26 cellular contexts compared by ENCODE assay signal in genomic region chr17:54544239-54544638, GRCh38.
DNase-seq lines count a peak whose midpoint lies in the region; ATAC-seq and TF ChIP-seq lines count a peak whose summit lies in the region.
"Had no signal": no experiment of that assay in that cellular context is flagged by ENCODE, and none has a peak within 500 bp of the region (broad histone marks: within the 10 kb centered on the region; RNA-seq: fewer than 3 reads in every experiment).

No MANE protein-coding gene starts in this region.

- DNase-seq in BE2C (peak; percentile 12), ELF-1 (ENCODE audit: low read depth, low spot score) (peak; percentile 71), WERI-Rb-1 (peak; percentile 70), islet precursor cell (peak; percentile 71), foreskin fibroblast (no peak), DMS153 (lab: John Stamatoyannopoulos, UW) (no peak)
- DNase-seq: activated CD4-positive, alpha-beta T cell treated with anti-CD3 and anti-CD28 coated beads for 1 hour; activated CD8-positive, alpha-beta T cell treated with anti-CD3 and anti-CD28 coated beads, Interleukin-2, amount 10 ng/mL, durations not matched to agents 7 days and 5 days; activated gamma-delta T cell; activated naive CD8-positive, alpha-beta T cell treated with anti-CD3 and anti-CD28 coated beads, Interleukin-2, amount 50 U/mL, for 24 hours; activated T-cell treated with anti-CD3 and anti-CD28 coated beads for 4 hours; CD4-positive, CD25-positive, alpha-beta regulatory T cell; dorsolateral prefrontal cortex; GF-D8; Karpas-422; NCI-H187 treated with DMSO at 0.1 percent for 48 hours; NCI-H748 treated with DMSO at 0.1 percent for 48 hours; PC-3; right lobe of liver; SHP77; stimulated activated CD4-positive, alpha-beta T cell treated with anti-CD3 and anti-CD28 coated beads, Interleukin-12 subunit alpha, Interleukin-12 subunit beta, amount 100 ng/mL, for 4 hours; stimulated activated CD4-positive, alpha-beta T cell treated with anti-CD3 and anti-CD28 coated beads, Interleukin-4, amount 100 ng/mL, for 24 hours; stimulated activated naive CD8-positive, alpha-beta T cell treated with anti-CD3 and anti-CD28 coated beads, Interleukin-15, Interleukin-2, amounts not matched to agents 100 U/mL and 50 U/mL, for 24 hours had no signal

- no peaks in the 10 kb centered on the region for H3K4me1 ChIP-seq in BE2C
- H3K4me1 ChIP-seq: heart left ventricle, parathyroid adenoma, right lobe of liver had no signal

- H3K36me3 ChIP-seq in BE2C = no peaks in the 10 kb centered on the region
- H3K36me3 ChIP-seq in WERI-Rb-1 = no peaks in the 10 kb centered on the region
- H3K36me3 ChIP-seq: heart left ventricle, right lobe of liver had no signal

- H3K27me3 ChIP-seq in BE2C (no peaks in the 10 kb centered on the region), WERI-Rb-1 (ENCODE audit: insufficient read depth, low read depth, severe bottlenecking) (no peaks in the 10 kb centered on the region)
- H3K27me3 ChIP-seq: dorsolateral prefrontal cortex, heart left ventricle, right lobe of liver had no signal

- no peak for ATAC-seq in HG03159 (IDR thresholded peaks at IDR 0.05; ENCODE audit: unreplicated experiment)
- ATAC-seq: activated CD8-positive, alpha-beta T cell treated with anti-CD3 and anti-CD28 coated beads, Interleukin-2, amount 10 ng/mL, durations not matched to agents 7 days and 5 days; activated naive CD8-positive, alpha-beta T cell treated with anti-CD3 and anti-CD28 coated beads, Interleukin-2, amount 50 U/mL, for 24 hours; PC-3; stimulated activated naive CD8-positive, alpha-beta T cell treated with anti-CD3 and anti-CD28 coated beads, Interleukin-15, Interleukin-2, amounts not matched to agents 100 U/mL and 50 U/mL, for 24 hours had no signal

- H3K27ac ChIP-seq in WERI-Rb-1 = no peak overlapping the region
- H3K27ac ChIP-seq: dorsolateral prefrontal cortex, heart left ventricle, parathyroid adenoma, right lobe of liver had no signal

- TF ChIP-seq CTCF in BE2C (IDR thresholded peaks at IDR 0.05; ENCODE audit: low read depth, low read length) (no peak), WERI-Rb-1 (IDR thresholded peaks at IDR 0.05; ENCODE audit: low read depth, low read length) (peak; percentile 67), foreskin fibroblast (IDR thresholded peaks at IDR 0.05; ENCODE audit: low read depth, low read length) (no peak)

- H3K4me3 ChIP-seq in BE2C (ENCODE audit: low read depth, low read length) (no peak overlapping the region), WERI-Rb-1 (ENCODE audit: low read depth, low read length) (no peak overlapping the region), foreskin fibroblast (ENCODE audit: low read depth in 1 of 2, low read length in 2 of 2) (no peak overlapping the region)
- H3K4me3 ChIP-seq: dorsolateral prefrontal cortex, heart left ventricle, right lobe of liver had no signal

- no peaks in the 10 kb centered on the region for H3K9me3 ChIP-seq in BE2C
- no peaks in the 10 kb centered on the region for H3K9me3 ChIP-seq in WERI-Rb-1 (ENCODE audit: severe bottlenecking)
- H3K9me3 ChIP-seq: right lobe of liver had no signal

Comparison
In these comparisons a context has a peak if more than half of its experiments do, and no peak if none do; other contexts are left out.
1. DNase-seq: peak in BE2C (single experiment), ELF-1 (single experiment), WERI-Rb-1 (single experiment) and islet precursor cell (single experiment); none in foreskin fibroblast (0 of 2) and DMS153 (single experiment).